31 cellular contexts compared by ENCODE assay signal in the genomic region with DNA sequence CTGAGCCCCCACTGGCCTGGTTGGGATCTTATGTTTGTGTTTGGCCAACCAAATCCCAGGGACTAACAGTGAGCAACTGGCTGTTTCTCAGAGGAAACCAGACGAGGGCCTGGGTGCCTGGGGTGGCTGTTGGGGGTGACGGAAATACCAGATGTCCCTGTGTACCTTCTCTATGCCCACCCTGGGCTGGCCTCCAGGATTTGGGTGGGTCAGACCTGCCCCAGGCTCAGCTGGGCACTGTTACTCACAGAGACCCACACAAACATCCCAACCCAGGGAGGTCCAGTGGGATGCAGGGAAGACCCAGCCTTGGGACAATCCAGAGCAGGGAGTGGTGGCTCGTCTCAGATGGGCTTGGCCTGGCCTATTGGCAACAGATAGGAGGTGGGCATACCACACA.
"Had no signal": no experiment of that assay in that cellular context is flagged by ENCODE, and none has a peak within 500 bp of the region (broad histone marks: within the 10 kb centered on the region; RNA-seq: fewer than 3 reads in every experiment).

No MANE protein-coding gene starts in this region.

- H3K4me1 Mint-ChIP-seq: natural killer cell, neural progenitor cell had no signal

- FAIRE-seq: urothelium cell line had no signal

- H3K4me1 ChIP-seq: neural progenitor cell, parathyroid adenoma, psoas muscle, spleen, thyroid gland, tibial nerve, upper lobe of left lung, vagina had no signal

- H3K27ac Mint-ChIP-seq: naive thymus-derived CD4-positive, alpha-beta T cell; natural killer cell; nephron; neural progenitor cell; progenitor cell of endocrine pancreas; stimulated activated naive B cell treated with anti-CD40 and anti-IgM and Interleukin-4, amounts not matched to agents 10 μg/mL and 1 μg/mL and 100 μg/mL, for 72 hours; stimulated activated naive CD8-positive, alpha-beta T cell treated with anti-CD3 and anti-CD28 coated beads, Interleukin-15, Interleukin-2, amounts not matched to agents 100 ng/mL and 50 ng/mL, for 24 hours had no signal

- DNase-seq: naive thymus-derived CD4-positive, alpha-beta T cell; natural killer cell; occipital lobe; ovary; posterior cingulate gyrus; psoas muscle; spleen; stimulated activated CD4-positive, alpha-beta T cell treated with anti-CD3 and anti-CD28 coated beads, Interleukin-12 subunit alpha, Interleukin-12 subunit beta, amount 100 ng/mL, for 4 hours; stimulated activated CD4-positive, alpha-beta T cell treated with anti-CD3 and anti-CD28 coated beads, Interleukin-1b, Interleukin-23, amount 100 ng/mL, for 48 hours; stimulated activated CD4-positive, alpha-beta T cell treated with anti-CD3 and anti-CD28 coated beads, Interleukin-4, amount 100 ng/mL, for 1 hour; stimulated activated CD4-positive, alpha-beta T cell treated with anti-CD3 and anti-CD28 coated beads, Interleukin-4, amount 100 ng/mL, for 4 hours; stimulated activated CD8-positive, alpha-beta memory T cell treated with anti-CD3 and anti-CD28 coated beads, Interleukin-4, amount 100 ng/mL, for 48 hours; stimulated activated naive B cell treated with anti-CD40 and anti-IgM and Interleukin-4, amounts not matched to agents 10 μg/mL and 1 μg/mL and 100 μg/mL, for 72 hours; stimulated activated naive CD4-positive, alpha-beta T cell treated with Interleukin-2 at 50 U/mL for 16 hours; stomach; thyroid gland; trophoblast cell had no signal

- H3K4me3 Mint-ChIP-seq: naive thymus-derived CD4-positive, alpha-beta T cell; natural killer cell; nephron; neural progenitor cell; stimulated activated naive B cell treated with anti-CD40 and anti-IgM and Interleukin-4, amounts not matched to agents 10 μg/mL and 1 μg/mL and 100 μg/mL, for 72 hours; stimulated activated naive CD8-positive, alpha-beta T cell treated with anti-CD3 and anti-CD28 coated beads, Interleukin-15, Interleukin-2, amounts not matched to agents 100 ng/mL and 50 ng/mL, for 24 hours had no signal

- H3K9ac ChIP-seq: neural progenitor cell, parathyroid adenoma had no signal

- H3K4me2 ChIP-seq: neural progenitor cell, smooth muscle cell had no signal

- H3K4me3 ChIP-seq: neural progenitor cell, ovary, psoas muscle, skin epidermis, smooth muscle cell, spleen, stomach, thoracic aorta, thyroid gland, tibial nerve, upper lobe of left lung, vagina had no signal

- H2AFZ ChIP-seq: neural progenitor cell, parathyroid adenoma had no signal

- H3K9me3 ChIP-seq: psoas muscle, thoracic aorta, thyroid gland, upper lobe of left lung, vagina had no signal

- ATAC-seq: naive thymus-derived CD4-positive, alpha-beta T cell; natural killer cell; psoas muscle; right cardiac atrium; sciatic nerve; stimulated activated naive B cell treated with anti-CD40 and anti-IgM and Interleukin-4, amounts not matched to agents 10 μg/mL and 1 μg/mL and 100 μg/mL, for 72 hours had no signal

- H3K36me3 ChIP-seq: neural progenitor cell, ovary had no signal

- H3K27ac ChIP-seq: neural progenitor cell, ovary, parathyroid adenoma, psoas muscle, skin epidermis, spleen, stomach, thoracic aorta, thyroid gland, tibial nerve, upper lobe of left lung, vagina had no signal

- H3K9me3 Mint-ChIP-seq: natural killer cell; nephron; neural progenitor cell; stimulated activated naive CD8-positive, alpha-beta T cell treated with anti-CD3 and anti-CD28 coated beads, Interleukin-15, Interleukin-2, amounts not matched to agents 100 ng/mL and 50 ng/mL, for 24 hours had no signal

- H3K27me3 ChIP-seq: neural progenitor cell, ovary, spleen, stomach, thyroid gland, tibial nerve, upper lobe of left lung, vagina had no signal
